Comparison of ENCODE assay signal across 17 cellular contexts in genomic region chr9:68515304-68516017, GRCh38. TPM values are rescaled to one million over a fixed set of nuclear protein-coding genes. Genes with fewer than 3 reads are reported as not detected.
DNase-seq lines count a peak whose midpoint lies in the region; ATAC-seq, FAIRE-seq and TF ChIP-seq lines count a peak whose summit lies in the region.
"Had no signal": no experiment of that assay in that cellular context is flagged by ENCODE, and none has a peak within 500 bp of the region (broad histone marks: within the 10 kb centered on the region; RNA-seq: fewer than 3 reads in every experiment).

No MANE protein-coding gene starts in this region.

- H3K4me1 ChIP-seq in A549 (no peaks in the 10 kb centered on the region; the same call in 2 of the 3 replicates), trophoblast cell (ENCODE audit: control insufficient read depth in 1 of 2, insufficient read depth in 2 of 2, low read length in 2 of 2) (peaks cover 0 to 1% of the 10 kb centered on the region in 2 experiments)
- H3K4me1 ChIP-seq: SJSA1, tibial nerve had no signal

- POLR2A ChIA-PET in A549 (lab: Yijun Ruan, JAX), result no interaction called here
- POLR2A ChIA-PET in activated CD4-positive, alpha-beta T cell treated with anti-CD3 and anti-CD28 coated beads, Interleukin-2, amount 10 ng/mL, durations not matched to agents 7 days and 5 days (lab: Charles Lee), result no interaction called here

- DNase-seq in A549 (ENCODE audit: low read depth in 1 of 2, low spot score in 1 of 2) (peak in 1 of 2 experiments; percentile 31), RKO (ENCODE audit: low spot score) (peak; percentile 3), fibroblast of the conjunctiva (ENCODE audit: low read depth) (peak; percentile 37), trophoblast cell (peak; percentile 87 to 95), DMS79 (lab: John Stamatoyannopoulos, UW) (no peak)
- no peak for DNase-seq in activated CD4-positive, alpha-beta T cell treated with anti-CD3 and anti-CD28 coated beads, Interleukin-2, amount 10 ng/mL, durations not matched to agents 7 days and 5 days
- DNase-seq: activated T-cell treated with anti-CD3 and anti-CD28 coated beads for 4 hours, DMS79 treated with DMSO at 0.1 percent for 48 hours, endodermal cell, NCI-H1092 treated with DMSO at 0.1 percent for 48 hours had no signal

- no peak overlapping the region for H2BK120ac ChIP-seq in trophoblast cell (ENCODE audit: insufficient read depth, low read length, poor library complexity)

- no peak overlapping the region for H3K4ac ChIP-seq in trophoblast cell (ENCODE audit: low read depth, low read length)

- no peaks in the 10 kb centered on the region for H3K27me3 ChIP-seq in trophoblast cell (ENCODE audit: insufficient read depth, low read length)
- H3K27me3 ChIP-seq: SJSA1, tibial nerve had no signal

- no peak overlapping the region for H4K91ac ChIP-seq in trophoblast cell (ENCODE audit: low read depth, low read length)

- H2AFZ ChIP-seq in trophoblast cell (ENCODE audit: insufficient read depth, low read length, poor library complexity), result no peak overlapping the region

- H3K79me2 ChIP-seq in trophoblast cell (ENCODE audit: control insufficient read depth, insufficient read depth, low read length, poor library complexity), result no peaks in the 10 kb centered on the region

- WGBS in A549 (ENCODE audit: missing lambda C conversion rate), result 48% methylated on average over 4 of the region's 4 CpGs
- no CpG with 5 or more reads among the region's 4 CpGs for WGBS in trophoblast cell (ENCODE audit: extremely low coverage, insufficient coverage, insufficient read length)

- H3K4me2 ChIP-seq in A549, result no peak overlapping the region
- no peak overlapping the region for H3K4me2 ChIP-seq in trophoblast cell (ENCODE audit: low read length)
- H3K4me2 ChIP-seq: smooth muscle cell had no signal

- H3K27ac Mint-ChIP-seq in activated CD4-positive, alpha-beta T cell treated with anti-CD3 and anti-CD28 coated beads, Interleukin-2, amount 10 ng/mL, durations not matched to agents 7 days and 5 days, result no peak overlapping the region
- H3K27ac Mint-ChIP-seq: endodermal cell had no signal

- H3K9me3 ChIP-seq in A549, result peaks cover 9% of the 10 kb centered on the region; the same call in 2 of the 3 replicates
- peaks cover 3% of the 10 kb centered on the region for H3K9me3 ChIP-seq in trophoblast cell (ENCODE audit: insufficient read depth, low read depth, low read length)
- H3K9me3 ChIP-seq: SJSA1 had no signal

- ATAC-seq in A549 (peak; percentile 30 to 59; a peak in 3 of 6 replicates), HG03159 (IDR thresholded peaks at IDR 0.05; ENCODE audit: unreplicated experiment) (no peak), GM19452 (IDR thresholded peaks at IDR 0.05; ENCODE audit: unreplicated experiment) (no peak)

- H3K4me3 Mint-ChIP-seq in activated CD4-positive, alpha-beta T cell treated with anti-CD3 and anti-CD28 coated beads, Interleukin-2, amount 10 ng/mL, durations not matched to agents 7 days and 5 days, result no peak overlapping the region
- H3K4me3 Mint-ChIP-seq: endodermal cell had no signal

- H3K23ac ChIP-seq in trophoblast cell (ENCODE audit: low read length), result no peak overlapping the region

- H3K9me3 Mint-ChIP-seq in activated CD4-positive, alpha-beta T cell treated with anti-CD3 and anti-CD28 coated beads, Interleukin-2, amount 10 ng/mL, durations not matched to agents 7 days and 5 days, result no peaks in the 10 kb centered on the region

- no peak overlapping the region for H3K9ac ChIP-seq in trophoblast cell (ENCODE audit: low read length)

- CTCF ChIA-PET in A549 (lab: Yijun Ruan, JAX), result interaction anchor here (1.4 kb wide), 1 partner anchor 15 kb away, joined by 3 read pairs; no protein-coding TSS in a partner anchor
- CTCF ChIA-PET in activated CD4-positive, alpha-beta T cell treated with anti-CD3 and anti-CD28 coated beads, Interleukin-2, amount 10 ng/mL, durations not matched to agents 7 days and 5 days (lab: Charles Lee), result interaction anchor here (0.5 kb wide), 1 partner anchor 688 kb away, joined by 4 read pairs; no protein-coding TSS in a partner anchor

- H2BK5ac ChIP-seq in trophoblast cell (ENCODE audit: low read depth, low read length, poor library complexity), result no peak overlapping the region

- no peak overlapping the region for H2AK5ac ChIP-seq in trophoblast cell (ENCODE audit: low read length)

- no peak overlapping the region for H3K14ac ChIP-seq in trophoblast cell (ENCODE audit: low read length)

- no peaks in the 10 kb centered on the region for H3K4me1 Mint-ChIP-seq in activated CD4-positive, alpha-beta T cell treated with anti-CD3 and anti-CD28 coated beads, Interleukin-2, amount 10 ng/mL, durations not matched to agents 7 days and 5 days
- H3K4me1 Mint-ChIP-seq: endodermal cell had no signal

- TF ChIP-seq POLR2A in A549 (IDR thresholded peaks at IDR 0.05; ENCODE audit: low read length), result no peak

- no peak overlapping the region for H2BK12ac ChIP-seq in trophoblast cell (ENCODE audit: low read length)

- no peak for FAIRE-seq in A549 (lab: Jason Lieb, UNC)
- FAIRE-seq: GM19239 had no signal

- no peak for TF ChIP-seq CTCF in A549 (IDR thresholded peaks at IDR 0.05)

- TF ChIP-seq EP300 in A549 (IDR thresholded peaks at IDR 0.05), result no peak

- H4K8ac ChIP-seq in trophoblast cell (ENCODE audit: low read depth, low read length), result no peak overlapping the region

- no peaks in the 10 kb centered on the region for H3K27me3 Mint-ChIP-seq in activated CD4-positive, alpha-beta T cell treated with anti-CD3 and anti-CD28 coated beads, Interleukin-2, amount 10 ng/mL, durations not matched to agents 7 days and 5 days

- H4K12ac ChIP-seq in trophoblast cell (ENCODE audit: low read depth, low read length), result no peak overlapping the region

- no peak overlapping the region for H3K4me3 ChIP-seq in A549
- no peak overlapping the region for H3K4me3 ChIP-seq in trophoblast cell (ENCODE audit: low read depth, low read length)
- H3K4me3 ChIP-seq: SJSA1, smooth muscle cell, tibial nerve had no signal

- no peak overlapping the region for H3K27ac ChIP-seq in A549
- H3K27ac ChIP-seq in trophoblast cell (ENCODE audit: low read depth, low read length), result no peak overlapping the region
- H3K27ac ChIP-seq: SJSA1, tibial nerve had no signal

- no peaks in the 10 kb centered on the region for H3K79me1 ChIP-seq in trophoblast cell (ENCODE audit: low read length)

- H3K36me3 Mint-ChIP-seq in activated CD4-positive, alpha-beta T cell treated with anti-CD3 and anti-CD28 coated beads, Interleukin-2, amount 10 ng/mL, durations not matched to agents 7 days and 5 days (ENCODE audit: low read depth), result no peaks in the 10 kb centered on the region

- H3K18ac ChIP-seq in trophoblast cell (ENCODE audit: low read length), result no peak overlapping the region

- no peaks in the 10 kb centered on the region for H3K36me3 ChIP-seq in trophoblast cell (ENCODE audit: control insufficient read depth in 1 of 2, insufficient read depth in 2 of 2, low read length in 2 of 2)
- H3K36me3 ChIP-seq: SJSA1 had no signal

- TF ChIP-seq RAD21 in A549 (conservative IDR thresholded peaks at IDR 0.05 in 1 of 2, IDR thresholded peaks at IDR 0.05 in 1 of 2), result no peak

TF ChIP-seq in A549, 52 proteins besides CTCF, POLR2A, EP300 and RAD21 (continues in another document):
- TF ChIP-seq HDAC2 (IDR thresholded peaks at IDR 0.05) (no peak), ZC3H11A (IDR thresholded peaks at IDR 0.05) (no peak), GATA3 (IDR thresholded peaks at IDR 0.05; ENCODE audit: borderline replicate concordance) (no peak), NR3C1 (IDR thresholded peaks at IDR 0.05) (no peak), ESRRA (IDR thresholded peaks at IDR 0.05; ENCODE audit: borderline replicate concordance, low read length) (no peak), MAZ (IDR thresholded peaks at IDR 0.05; ENCODE audit: borderline replicate concordance, low read depth, low read length) (no peak), ZFP36 (IDR thresholded peaks at IDR 0.05; ENCODE audit: borderline replicate concordance, partially characterized antibody) (no peak), CHD4 (IDR thresholded peaks at IDR 0.05; ENCODE audit: borderline replicate concordance) (no peak), POLR2AphosphoS2 (conservative IDR thresholded peaks at IDR 0.05; ENCODE audit: low read length) (no peak), PHF8 (IDR thresholded peaks at IDR 0.05; ENCODE audit: borderline replicate concordance, low read depth) (no peak), CBX2 (IDR thresholded peaks at IDR 0.05; ENCODE audit: borderline replicate concordance, low read depth) (no peak), BCL3 (IDR thresholded peaks at IDR 0.05) (no peak), SREBF2 (IDR thresholded peaks at IDR 0.05) (no peak), TFCP2L1 (CRISPR knock-in tag; IDR thresholded peaks at IDR 0.05) (no peak), ZSCAN20 (CRISPR knock-in tag; IDR thresholded peaks at IDR 0.05) (no peak), MAFK (IDR thresholded peaks at IDR 0.05; ENCODE audit: partially characterized antibody) (no peak), NFE2L2 (conservative IDR thresholded peaks at IDR 0.05; ENCODE audit: low read length) (no peak)
- TF ChIP-seq, protein P1, sequence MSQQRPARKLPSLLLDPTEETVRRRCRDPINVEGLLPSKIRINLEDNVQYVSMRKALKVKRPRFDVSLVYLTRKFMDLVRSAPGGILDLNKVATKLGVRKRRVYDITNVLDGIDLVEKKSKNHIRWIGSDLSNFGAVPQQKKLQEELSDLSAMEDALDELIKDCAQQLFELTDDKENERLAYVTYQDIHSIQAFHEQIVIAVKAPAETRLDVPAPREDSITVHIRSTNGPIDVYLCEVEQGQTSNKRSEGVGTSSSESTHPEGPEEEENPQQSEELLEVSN (IDR thresholded peaks at IDR 0.05; ENCODE audit: borderline replicate concordance, low read depth), result no peak

RNA-seq across cellular contexts. Expression of gene TMEM252, which starts 25.2 kb away (rescaled TPM):
- polyA plus RNA-seq in A549 (2011; rRNA removed), result not detected in 2 replicates
- not detected in 2 replicates for polyA plus RNA-seq in A549 (2012; cell fraction: cytosol; rRNA removed)
- not detected in 2 replicates for polyA plus RNA-seq in A549 (2012; cell fraction: nucleus; rRNA removed)
- polyA plus RNA-seq in A549 (2017; fragmentation: RNase III; extraction: RNeasy Plus Mini Kit Qiagen cat#74134 plus additional on column Dnase treatment), result not detected in 3 replicates
- polyA minus RNA-seq in A549 (2011; rRNA and poly(A)+ RNA removed), result not detected in 2 replicates
- polyA plus RNA-seq in trophoblast cell (2013), result not detected in 2 replicates
- total RNA-seq in activated CD4-positive, alpha-beta T cell treated with anti-CD3 and anti-CD28 coated beads, Interleukin-2, amount 10 ng/mL, durations not matched to agents 7 days and 5 days, result not detected
- total RNA-seq: endodermal cell, H4, SJSA1, smooth muscle cell, tibial nerve had no signal
- polyA plus RNA-seq: smooth muscle cell had no signal

Comparison
In these comparisons a context has a peak if more than half of its experiments do, and no peak if none do; other contexts are left out.
1. ATAC-seq: peak in A549 (2 of 2); none in HG03159 (single experiment) and GM19452 (single experiment).
2. DNase-seq: peak in RKO (single experiment), fibroblast of the conjunctiva (single experiment) and trophoblast cell (2 of 2); none in DMS79 (single experiment) and activated CD4-positive, alpha-beta T cell treated with anti-CD3 and anti-CD28 coated beads, Interleukin-2, amount 10 ng/mL, durations not matched to agents 7 days and 5 days (single experiment).